19 cellular contexts compared by ENCODE assay signal in the genomic region with DNA sequence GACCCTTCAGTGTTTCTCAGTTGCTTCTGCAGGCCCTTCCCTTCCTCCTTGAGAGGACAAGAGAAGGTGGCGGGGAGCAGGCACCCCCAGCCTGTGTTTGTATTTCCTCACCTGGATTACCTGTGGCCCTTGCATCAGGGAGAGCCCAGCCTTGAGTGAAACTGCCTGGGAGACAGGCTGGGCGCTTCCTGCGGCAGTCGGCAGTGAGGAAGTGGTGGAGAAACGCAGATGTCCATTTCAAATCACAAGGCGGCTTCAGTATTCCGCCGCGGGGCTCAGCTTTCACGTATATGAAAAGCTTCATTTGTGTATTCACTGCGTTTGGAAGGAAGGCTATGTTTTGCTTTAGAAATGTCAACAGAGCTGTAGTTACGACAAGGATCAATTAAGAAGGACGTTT.
DNase-seq lines count a peak whose midpoint lies in the region; ATAC-seq and TF ChIP-seq lines count a peak whose summit lies in the region.
"Had no signal": no experiment of that assay in that cellular context is flagged by ENCODE, and none has a peak within 500 bp of the region (broad histone marks: within the 10 kb centered on the region; RNA-seq: fewer than 3 reads in every experiment).

No MANE protein-coding gene starts in this region.

- H4K91ac ChIP-seq in neuronal stem cell (ENCODE audit: low read depth, low read length, poor library complexity) = no peak overlapping the region

- DNase-seq in DMS153 (lab: John Stamatoyannopoulos, UW) (peak; percentile 38), NCI-H2029 treated with DMSO at 0.1 percent for 48 hours (lab: John Stamatoyannopoulos, UW) (peak; percentile 75), epidermal melanocyte (ENCODE audit: insufficient read length, low spot score) (peak; percentile 77), neuronal stem cell (ENCODE audit: low spot score) (no peak), foreskin fibroblast (no peak)
- DNase-seq: activated CD4-positive, alpha-beta T cell treated with anti-CD3 and anti-CD28 coated beads, Interleukin-2, amount 10 ng/mL, durations not matched to agents 24 days and 14 days; activated naive CD4-positive, alpha-beta T cell treated with anti-CD3 and anti-CD28 coated beads, Interleukin-2, amount 10 ng/mL, durations not matched to agents 7 days and 5 days; AML-193; cortex of kidney; erythroblast; glutamatergic neuron; NCI-H446 treated with DMSO at 0.1 percent for 48 hours; PC-3; right cardiac atrium; stimulated activated CD4-positive, alpha-beta T cell treated with anti-CD3 and anti-CD28 coated beads, Interleukin-2, amount 100 ng/mL, for 24 hours had no signal

- no peaks in the 10 kb centered on the region for H3K79me1 ChIP-seq in neuronal stem cell (ENCODE audit: low read depth, low read length)

- H2BK5ac ChIP-seq in neuronal stem cell (ENCODE audit: low read length) = no peak overlapping the region

- no peak overlapping the region for H2BK15ac ChIP-seq in neuronal stem cell (ENCODE audit: low read length)

- no peak overlapping the region for H2AFZ ChIP-seq in neuronal stem cell (ENCODE audit: low read length)

- no peak overlapping the region for H2BK12ac ChIP-seq in neuronal stem cell (ENCODE audit: low read length)

- H3K4me2 ChIP-seq in neuronal stem cell (ENCODE audit: insufficient read depth, low read length, poor library complexity, severe bottlenecking) = no peak overlapping the region

- H2BK120ac ChIP-seq in neuronal stem cell (ENCODE audit: low read depth, low read length) = no peak overlapping the region

- H3K4me3 ChIP-seq in neuronal stem cell (ENCODE audit: low read length in 2 of 2) = no peak overlapping the region
- H3K4me3 ChIP-seq in foreskin fibroblast (ENCODE audit: low read depth in 1 of 2, low read length in 2 of 2) = no peak overlapping the region
- H3K4me3 ChIP-seq: SK-N-MC had no signal

- no peaks in the 10 kb centered on the region for H3K9me3 ChIP-seq in neuronal stem cell (replicated peaks in 1 of 2; ENCODE audit: control insufficient read depth in 2 of 2, insufficient read depth in 1 of 2, low read depth in 1 of 2, low read length in 2 of 2)
- H3K9me3 ChIP-seq: neutrophil had no signal

- H3K4me1 ChIP-seq in neuronal stem cell (ENCODE audit: control insufficient read depth in 2 of 2, insufficient read depth in 1 of 2, low read depth in 1 of 2, low read length in 2 of 2) = peaks cover 0 to 6% of the 10 kb centered on the region in 2 donors

- peak overlapping the region; percentile 18 for H2AK5ac ChIP-seq in neuronal stem cell (ENCODE audit: low read depth, low read length)

- no CpG with 5 or more reads among the region's 13 CpGs for WGBS in neuronal stem cell (ENCODE audit: extremely low coverage in 2 of 2, insufficient read length in 2 of 2, insufficient replicate concordance in 1 of 2), 2 donors

- no peaks in the 10 kb centered on the region for H3K27me3 ChIP-seq in neuronal stem cell (ENCODE audit: control insufficient read depth in 3 of 3, insufficient read depth in 3 of 3, low read depth in 1 of 3, low read length in 3 of 3)
- H3K27me3 ChIP-seq: neutrophil had no signal

- H3K36me3 ChIP-seq in neuronal stem cell (replicated peaks in 1 of 2; ENCODE audit: control insufficient read depth in 2 of 2, insufficient read depth in 2 of 2, low read length in 2 of 2) = no peaks in the 10 kb centered on the region
- H3K36me3 ChIP-seq: neutrophil had no signal

- H3K18ac ChIP-seq in neuronal stem cell (ENCODE audit: low read length) = no peak overlapping the region

- H3K9ac ChIP-seq in neuronal stem cell (ENCODE audit: low read depth, low read length, poor library complexity) = no peak overlapping the region

- H4K8ac ChIP-seq in neuronal stem cell (ENCODE audit: low read depth, low read length) = no peak overlapping the region

- H3K27ac ChIP-seq in neuronal stem cell (replicated peaks; ENCODE audit: low read length) = no peak overlapping the region
- H3K27ac ChIP-seq: neutrophil, SK-N-MC had no signal

- no peak overlapping the region for H3K23ac ChIP-seq in neuronal stem cell (ENCODE audit: low read depth, low read length, poor library complexity)

- ATAC-seq in GM18861 (IDR thresholded peaks at IDR 0.05; ENCODE audit: unreplicated experiment) (no peak), HG02623 (IDR thresholded peaks at IDR 0.05; ENCODE audit: unreplicated experiment) (no peak)
- ATAC-seq: PC-3, right cardiac atrium had no signal

- no peak for TF ChIP-seq CTCF in foreskin fibroblast (IDR thresholded peaks at IDR 0.05; ENCODE audit: low read depth, low read length)

- no peak overlapping the region for H3K14ac ChIP-seq in neuronal stem cell (ENCODE audit: low read length)

- no peak overlapping the region for H3K4ac ChIP-seq in neuronal stem cell (ENCODE audit: low read length)

Comparison
In these comparisons a context has a peak if more than half of its experiments do, and no peak if none do; other contexts are left out.
1. DNase-seq: peak in DMS153 (single experiment), NCI-H2029 treated with DMSO at 0.1 percent for 48 hours (single experiment) and epidermal melanocyte (single experiment); none in neuronal stem cell (single experiment) and foreskin fibroblast (0 of 2).